Comparison of ENCODE assay signal across 24 cellular contexts in the genomic region with DNA sequence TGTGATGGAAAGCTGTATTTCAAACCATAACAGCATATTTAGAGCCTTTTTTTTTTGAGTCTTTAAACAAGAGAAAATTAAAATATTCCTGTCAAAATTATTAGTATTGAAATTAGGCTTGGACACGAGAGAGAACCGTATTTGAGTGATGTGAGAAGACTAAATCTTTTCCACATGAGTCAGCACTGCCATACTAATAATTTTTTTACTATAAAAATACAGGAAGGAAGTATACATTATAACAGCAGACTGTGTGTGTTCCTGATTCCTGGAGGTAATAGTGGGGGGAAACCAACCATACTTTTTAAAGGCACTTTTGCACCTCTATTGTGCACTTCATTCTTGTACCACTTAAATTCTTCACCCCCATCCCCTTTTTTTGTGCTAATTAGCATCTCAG.
"Had no signal": no experiment of that assay in that cellular context is flagged by ENCODE, and none has a peak within 500 bp of the region (broad histone marks: within the 10 kb centered on the region; RNA-seq: fewer than 3 reads in every experiment).

No MANE protein-coding gene starts in this region.

- H3K36me3 ChIP-seq: uterus had no signal

- H3K4me1 ChIP-seq: left lung, testis, uterus had no signal

- ATAC-seq: activated T-cell treated with anti-CD3 and anti-CD28 coated beads, Interleukin-2, amount 50 U/mL, for 72 hours; left lung; stimulated activated naive B cell treated with anti-CD40 and anti-IgM and Interleukin-4, amounts not matched to agents 10 μg/mL and 1 μg/mL and 100 μg/mL, for 72 hours had no signal

- H3K27ac ChIP-seq: hepatocyte, left lung, sigmoid colon, testis, uterus had no signal

- DNase-seq: activated CD4-positive, alpha-beta memory T cell treated with anti-CD3 and anti-CD28 coated beads, Interleukin-2, amount 10 ng/mL, durations not matched to agents 7 days and 5 days; activated CD4-positive, alpha-beta T cell treated with anti-CD3 and anti-CD28 coated beads for 48 hours; activated effector memory CD4-positive, alpha-beta T cell treated with Interleukin-2 at 50 U/mL for 16 hours; activated naive CD4-positive, alpha-beta T cell treated with anti-CD3 and anti-CD28 coated beads for 36 hours; activated naive CD8-positive, alpha-beta T cell treated with anti-CD3 and anti-CD28 coated beads, Interleukin-2, amount 10 ng/mL, durations not matched to agents 7 days and 5 days; activated T-cell treated with anti-CD3 and anti-CD28 coated beads, Interleukin-2, amount 50 U/mL, for 72 hours; amygdala; effector CD8-positive, alpha-beta T cell; foreskin melanocyte; glutamatergic neuron; immature natural killer cell; kidney glomerular epithelial cell; left lung; naive B cell; retina; sigmoid colon; stimulated activated CD4-positive, alpha-beta T cell treated with anti-CD3 and anti-CD28 coated beads, Interleukin-2, amount 100 ng/mL, for 48 hours; stimulated activated CD8-positive, alpha-beta memory T cell treated with anti-CD3 and anti-CD28 coated beads, Interleukin-4, amount 100 ng/mL, for 48 hours; stimulated activated naive B cell treated with anti-CD40 and anti-IgM and Interleukin-4, amounts not matched to agents 10 μg/mL and 1 μg/mL and 100 μg/mL, for 72 hours; T1000; testis; uterus had no signal

- H3K27me3 ChIP-seq: hepatocyte, left lung, sigmoid colon, testis, uterus had no signal

- H3K4me3 ChIP-seq: hepatocyte, left lung, lung, sigmoid colon, testis, uterus had no signal

- H3K9me3 ChIP-seq: left lung, sigmoid colon, testis, uterus had no signal
